Comparison of ENCODE assay signal across 8 cellular contexts in genomic region chr10:30671011-30671616, GRCh38. TPM values are rescaled to one million over a fixed set of nuclear protein-coding genes. Genes with fewer than 3 reads are reported as not detected.
DNase-seq lines count a peak whose midpoint lies in the region; ATAC-seq, FAIRE-seq and TF ChIP-seq lines count a peak whose summit lies in the region.

No MANE protein-coding gene starts in this region.

- TF ChIP-seq CTCF in Calu3 (IDR thresholded peaks at IDR 0.05; ENCODE audit: unreplicated experiment) (peak; percentile 22), esophagus squamous epithelium (IDR thresholded peaks at IDR 0.05) (peak; percentile 59 to 78 (median 71))

- H3K27me3 Mint-ChIP-seq in Calu3 (ENCODE audit: unreplicated experiment) = no peaks in the 10 kb centered on the region
- H3K27me3 Mint-ChIP-seq in naive thymus-derived CD8-positive, alpha-beta T cell = peaks cover 0 to 16% (median 7%) of the 10 kb centered on the region in 5 donors

- H3K27ac ChIP-seq in esophagus squamous epithelium = no peak overlapping the region

- peaks cover 0 to 6% (median 0%) of the 10 kb centered on the region in 3 donors for H3K4me1 ChIP-seq in esophagus squamous epithelium

- H3K36me3 Mint-ChIP-seq in Calu3 (ENCODE audit: insufficient read depth, unreplicated experiment) = no peaks in the 10 kb centered on the region
- no peaks in the 10 kb centered on the region for H3K36me3 Mint-ChIP-seq in naive thymus-derived CD8-positive, alpha-beta T cell

- FAIRE-seq in TTC549 (lab: Jason Lieb, UNC) = peak; percentile 78

- no peak for TF ChIP-seq POLR2A in esophagus squamous epithelium (IDR thresholded peaks at IDR 0.05)

- H3K4me3 Mint-ChIP-seq in Calu3 (ENCODE audit: low read depth, unreplicated experiment) = no peak overlapping the region
- H3K4me3 Mint-ChIP-seq in naive thymus-derived CD8-positive, alpha-beta T cell = peak overlapping the region; percentile 39 to 75 (median 60)

- peaks cover 0 to 11% (median 0%) of the 10 kb centered on the region in 4 donors for H3K27me3 ChIP-seq in esophagus squamous epithelium

- CTCF ChIA-PET in Calu3 (lab: Charles Lee) = interaction anchor here (0.6 to 1.6 kb wide), 6 partner anchors 11 to 65 kb away, joined by 3 to 11 read pairs (median 4); no protein-coding TSS in a partner anchor

- POLR2A ChIA-PET in naive thymus-derived CD8-positive, alpha-beta T cell (lab: Charles Lee) = no interaction called here

- H3K36me3 ChIP-seq in esophagus squamous epithelium = no peaks in the 10 kb centered on the region

- H3K4me1 Mint-ChIP-seq in Calu3 (ENCODE audit: low read depth, unreplicated experiment) = no peaks in the 10 kb centered on the region
- peaks cover 0 to 8% (median 1%) of the 10 kb centered on the region in 4 donors for H3K4me1 Mint-ChIP-seq in naive thymus-derived CD8-positive, alpha-beta T cell

- H3K9me3 ChIP-seq in esophagus squamous epithelium = no peaks in the 10 kb centered on the region

- intact Hi-C loops in Calu3 (cut with micrococcal nuclease; ENCODE audit: unreplicated experiment) = no loop called here
- intact Hi-C loops in esophagus squamous epithelium (cut with DNase I) = no loop called here

- no peak overlapping the region for H3K27ac Mint-ChIP-seq in Calu3 (ENCODE audit: unreplicated experiment)
- peak overlapping the region in 2 of 10 donors; percentile 11 to 41 for H3K27ac Mint-ChIP-seq in naive thymus-derived CD8-positive, alpha-beta T cell

- ATAC-seq in GM19395 (IDR thresholded peaks at IDR 0.05; ENCODE audit: unreplicated experiment) (peak; percentile 72), GM19328 (IDR thresholded peaks at IDR 0.05; ENCODE audit: unreplicated experiment) (no peak)
- peak; percentile 56 to 67 for ATAC-seq in naive thymus-derived CD8-positive, alpha-beta T cell

- H3K9me3 Mint-ChIP-seq in Calu3 (ENCODE audit: low read depth, unreplicated experiment) = no peaks in the 10 kb centered on the region
- H3K9me3 Mint-ChIP-seq in naive thymus-derived CD8-positive, alpha-beta T cell = no peaks in the 10 kb centered on the region

- 34 to 35% methylated on average over 11 of the region's 11 CpGs for WGBS in esophagus squamous epithelium, 2 donors

- DNase-seq in Calu3 (peak; percentile 54), NCI-H2081 (lab: John Stamatoyannopoulos, UW) (peak; percentile 46 to 60), esophagus squamous epithelium (lab: John Stamatoyannopoulos, UW) (no peak), cerebellar nuclear complex (lab: John Stamatoyannopoulos, UW) (no peak)
- DNase-seq in naive thymus-derived CD8-positive, alpha-beta T cell = peak in 7 of 10 donors; percentile 20 to 56 (median 29)

- no TSS peak for BruUV-seq in Calu3 (replicated peaks; lab: Mats Ljungman, UMichigan)

- peak overlapping the region in 3 of 4 donors; percentile 23 to 49 (median 29) for H3K4me3 ChIP-seq in esophagus squamous epithelium

RNA-seq across cellular contexts. Expression of gene LYZL2, which starts 41.6 kb away (rescaled TPM):
- total RNA-seq in Calu3 (2022) (not detected in 2 replicates), esophagus squamous epithelium (not detected)
- not detected for total RNA-seq in naive thymus-derived CD8-positive, alpha-beta T cell
- polyA plus RNA-seq in naive thymus-derived CD8-positive, alpha-beta T cell = not detected

Comparison
In these comparisons a context has a peak if more than half of its experiments do, and no peak if none do; other contexts are left out.
1. DNase-seq: peak in Calu3 (single experiment), NCI-H2081 (2 of 2) and naive thymus-derived CD8-positive, alpha-beta T cell (7 of 10); none in esophagus squamous epithelium (single experiment) and cerebellar nuclear complex (0 of 2).